ENCODE assay signal across 18 cellular contexts in the genomic region with DNA sequence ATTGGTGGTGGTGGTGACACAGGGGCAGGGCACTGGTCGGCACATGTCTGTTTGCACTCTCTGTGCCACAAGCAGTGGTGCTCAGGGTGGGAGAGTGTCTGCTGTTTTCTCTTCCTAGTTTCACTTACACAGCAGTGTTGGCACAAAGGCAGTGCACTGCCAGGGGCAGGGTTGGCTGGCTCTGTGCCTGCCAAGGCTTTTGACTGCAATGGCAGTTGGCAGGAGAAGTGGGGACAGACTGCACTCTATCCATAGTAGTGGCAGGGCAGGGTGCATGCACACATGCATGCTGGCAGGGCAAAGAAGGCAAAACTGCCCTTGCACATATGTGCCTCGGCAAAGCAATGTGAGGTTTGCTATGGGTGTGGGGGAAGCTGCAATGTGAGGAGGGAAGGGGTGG.
"Had no signal": no experiment of that assay in that cellular context is flagged by ENCODE, and none has a peak within 500 bp of the region (broad histone marks: within the 10 kb centered on the region; RNA-seq: fewer than 3 reads in every experiment).

No MANE protein-coding gene starts in this region.

- H3K36me3 ChIP-seq: SJSA1 had no signal

- H3K4me3 ChIP-seq: SJSA1 had no signal

- ATAC-seq: activated CD4-positive, CD25-positive, alpha-beta regulatory T cell treated with anti-CD3 and anti-CD28 coated beads, Interleukin-2, amount 50 U/mL, for 24 hours; activated CD8-positive, alpha-beta T cell treated with anti-CD3 and anti-CD28 coated beads, Interleukin-2, amount 10 ng/mL, durations not matched to agents 7 days and 5 days; PC-3; SK-N-SH treated with all-trans-retinoic acid at 6 μM for 48 hours had no signal

- H3K9me3 ChIP-seq: SJSA1 had no signal

- H3K4me1 ChIP-seq: SJSA1 had no signal

- H3K27ac ChIP-seq: SJSA1 had no signal

- H3K27me3 ChIP-seq: SJSA1 had no signal

- DNase-seq: activated CD4-positive, alpha-beta T cell treated with anti-CD3 and anti-CD28 coated beads for 4 hours; activated CD8-positive, alpha-beta memory T cell treated with anti-CD3 and anti-CD28 coated beads, Interleukin-2, amount 50 U/mL, for 48 hours; activated CD8-positive, alpha-beta T cell treated with anti-CD3 and anti-CD28 coated beads, Interleukin-2, amount 10 ng/mL, durations not matched to agents 7 days and 5 days; activated naive CD4-positive, alpha-beta T cell treated with anti-CD3 and anti-CD28 coated beads, Interleukin-2, amount 50 U/mL, for 16 hours; activated T-cell treated with anti-CD3 and anti-CD28 coated beads, Interleukin-2, amount 50 U/mL, for 1 hour; amniotic stem cell; IMR-90; Kasumi-1; KBM-7; NCI-H1105 treated with DMSO at 0.1 percent for 48 hours; NCI-H2081 treated with DMSO at 0.1 percent for 48 hours; NCI-H748 treated with DMSO at 0.1 percent for 48 hours; PC-3; SHP77; SW 1271 had no signal
